In genomic region chr17:30117548-30118155, GRCh38 we compare ENCODE assay signal across 8 cellular contexts.
DNase-seq lines count a peak whose midpoint lies in the region; ATAC-seq and TF ChIP-seq lines count a peak whose summit lies in the region.

No MANE protein-coding gene starts in this region.

- H3K4me1 Mint-ChIP-seq in T-helper 2 cell treated with Interferon-gamma antibody and Interleukin-4, amounts not matched to agents 5 μg/mL and 100 μg/mL, for 36 hours (ENCODE audit: low read depth), result peaks cover 46% of the 10 kb centered on the region
- peaks cover 48% of the 10 kb centered on the region for H3K4me1 Mint-ChIP-seq in activated naive CD8-positive, alpha-beta T cell (ENCODE audit: low read depth)

- no peak for TF ChIP-seq CTCF in GM13977 (IDR thresholded peaks at IDR 0.05; ENCODE audit: extremely low read depth, insufficient read depth, missing control alignments)

- ATAC-seq in GM19328 (IDR thresholded peaks at IDR 0.05; ENCODE audit: unreplicated experiment), result no peak

- in situ Hi-C loops in GM13977 (cut with MboI; ENCODE audit: low pct_unique_long_range_greater_than_20kb, low sequenced_read_pairs, unreplicated experiment), result no loop called here

- peak overlapping the region; percentile 91 for H3K4me3 Mint-ChIP-seq in T-helper 2 cell treated with Interferon-gamma antibody and Interleukin-4, amounts not matched to agents 5 μg/mL and 100 μg/mL, for 36 hours
- H3K4me3 Mint-ChIP-seq in activated naive CD8-positive, alpha-beta T cell, result peak overlapping the region; percentile 97

- H3K9me3 Mint-ChIP-seq in T-helper 2 cell treated with Interferon-gamma antibody and Interleukin-4, amounts not matched to agents 5 μg/mL and 100 μg/mL, for 36 hours, result no peaks in the 10 kb centered on the region
- no peaks in the 10 kb centered on the region for H3K9me3 Mint-ChIP-seq in activated naive CD8-positive, alpha-beta T cell (ENCODE audit: low read depth)

- no peaks in the 10 kb centered on the region for H3K27me3 Mint-ChIP-seq in T-helper 2 cell treated with Interferon-gamma antibody and Interleukin-4, amounts not matched to agents 5 μg/mL and 100 μg/mL, for 36 hours (ENCODE audit: low read depth)
- H3K27me3 Mint-ChIP-seq in activated naive CD8-positive, alpha-beta T cell, result no peaks in the 10 kb centered on the region

- H3K27ac Mint-ChIP-seq in T-helper 2 cell treated with Interferon-gamma antibody and Interleukin-4, amounts not matched to agents 5 μg/mL and 100 μg/mL, for 36 hours, result peak overlapping the region; percentile 97
- peak overlapping the region; percentile 98 for H3K27ac Mint-ChIP-seq in activated naive CD8-positive, alpha-beta T cell

- peak overlapping the region; percentile 92 for H3K27ac ChIP-seq in substantia nigra (ENCODE audit: low read depth, low read length, poor library complexity, severe bottlenecking)

- peaks cover 32% of the 10 kb centered on the region for H3K36me3 Mint-ChIP-seq in T-helper 2 cell treated with Interferon-gamma antibody and Interleukin-4, amounts not matched to agents 5 μg/mL and 100 μg/mL, for 36 hours (ENCODE audit: low read depth)
- H3K36me3 Mint-ChIP-seq in activated naive CD8-positive, alpha-beta T cell, result peaks cover 5% of the 10 kb centered on the region

- DNase-seq in T-helper 2 cell treated with Interferon-gamma antibody and Interleukin-4, amounts not matched to agents 5 μg/mL and 100 μg/mL, for 36 hours (ENCODE audit: low spot score), result no peak
- DNase-seq in T-helper 2 cell (no peak), iris pigment epithelial cell (ENCODE audit: low read depth) (peak; percentile 9), substantia nigra (lab: John Stamatoyannopoulos, UW) (peak in 1 of 49 donors; percentile 2), GM13977 (ENCODE audit: low spot score) (no peak)
- DNase-seq in stimulated activated CD4-positive, alpha-beta T cell treated with anti-CD3 and anti-CD28 coated beads, Interleukin-4, amount 100 ng/mL, for 24 hours, result no peak
